Comparison of ENCODE assay signal across 9 cellular contexts in the genomic region with DNA sequence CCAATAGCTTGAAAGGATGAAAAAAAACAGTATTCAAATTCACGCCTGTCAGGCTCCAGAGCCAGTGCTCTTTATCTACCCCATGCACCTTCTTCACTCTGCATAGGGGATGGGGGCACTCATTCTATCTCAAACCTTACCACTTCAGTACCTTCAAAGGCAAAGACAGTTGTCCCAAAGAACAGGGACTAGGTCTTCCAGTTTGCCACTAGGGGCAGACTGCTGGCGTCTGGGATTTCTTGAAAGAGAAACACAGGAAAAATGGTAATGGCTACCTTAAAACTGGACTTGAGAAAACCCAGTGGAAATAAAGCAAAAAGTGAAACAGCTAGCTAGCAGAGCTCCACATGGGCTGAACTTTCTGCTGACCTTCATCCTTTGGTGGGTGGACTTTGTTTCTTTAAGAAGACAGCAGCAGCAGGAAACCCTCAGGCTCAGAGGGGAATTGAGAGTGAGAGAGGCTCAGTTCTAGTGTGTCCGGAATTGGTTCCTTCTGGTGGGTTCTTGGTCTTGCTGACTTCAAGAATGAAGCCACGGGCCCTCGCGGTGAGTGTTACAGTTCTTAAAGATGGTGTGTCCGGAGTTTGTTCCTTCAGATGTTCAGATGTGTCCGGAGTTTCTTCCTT. TPM values are rescaled to one million over a fixed set of nuclear protein-coding genes. Genes with fewer than 3 reads are reported as not detected.
DNase-seq lines count a peak whose midpoint lies in the region; ATAC-seq and TF ChIP-seq lines count a peak whose summit lies in the region.
"Had no signal": no experiment of that assay in that cellular context is flagged by ENCODE, and none has a peak within 500 bp of the region (broad histone marks: within the 10 kb centered on the region; RNA-seq: fewer than 3 reads in every experiment).

No MANE protein-coding gene starts in this region.

- peaks cover 0 to 2% of the 10 kb centered on the region in 2 donors for H3K4me1 ChIP-seq in neuronal stem cell (ENCODE audit: control insufficient read depth in 2 of 2, insufficient read depth in 1 of 2, low read depth in 1 of 2, low read length in 2 of 2)

- H3K4me3 ChIP-seq in GM12865 (ENCODE audit: low read depth, low read length) (no peak overlapping the region), LNCaP clone FGC (ENCODE audit: low read depth, low read length) (no peak overlapping the region), neuronal stem cell (ENCODE audit: low read length in 2 of 2) (no peak overlapping the region)
- H3K4me3 ChIP-seq: SK-N-MC had no signal

- no peak for DNase-seq in GM12865 (ENCODE audit: low read depth)
- no peak for DNase-seq in LNCaP clone FGC (ENCODE audit: low read depth)
- DNase-seq in T47D (ENCODE audit: low read depth in 1 of 2, low spot score in 1 of 2) = peak; percentile 47 to 68
- no peak for DNase-seq in neuronal stem cell (ENCODE audit: low spot score)
- DNase-seq in T-helper 2 cell = no peak
- DNase-seq in glomerular visceral epithelial cell (ENCODE audit: extremely low spot score) = no peak

- no peak overlapping the region for H2BK120ac ChIP-seq in neuronal stem cell (ENCODE audit: low read depth, low read length)

- H2BK15ac ChIP-seq in neuronal stem cell (ENCODE audit: low read length) = no peak overlapping the region

- H3K79me1 ChIP-seq in neuronal stem cell (ENCODE audit: low read depth, low read length) = no peaks in the 10 kb centered on the region

- no peak overlapping the region for H3K18ac ChIP-seq in neuronal stem cell (ENCODE audit: low read length)

- no peak overlapping the region for H2BK5ac ChIP-seq in neuronal stem cell (ENCODE audit: low read length)

- H3K36me3 ChIP-seq in neuronal stem cell (replicated peaks in 1 of 2; ENCODE audit: control insufficient read depth in 2 of 2, insufficient read depth in 2 of 2, low read length in 2 of 2) = no peaks in the 10 kb centered on the region

- no peak overlapping the region for H3K4ac ChIP-seq in neuronal stem cell (ENCODE audit: low read length)

- H3K27me3 ChIP-seq in neuronal stem cell (ENCODE audit: control insufficient read depth in 3 of 3, insufficient read depth in 3 of 3, low read depth in 1 of 3, low read length in 3 of 3) = no peaks in the 10 kb centered on the region

- no peaks in the 10 kb centered on the region for H3K9me3 ChIP-seq in neuronal stem cell (replicated peaks in 1 of 2; ENCODE audit: control insufficient read depth in 2 of 2, insufficient read depth in 1 of 2, low read depth in 1 of 2, low read length in 2 of 2)

- no peak overlapping the region for H3K23ac ChIP-seq in neuronal stem cell (ENCODE audit: low read depth, low read length, poor library complexity)

- no peak overlapping the region for H3K14ac ChIP-seq in neuronal stem cell (ENCODE audit: low read length)

- ATAC-seq in HG02840 (IDR thresholded peaks at IDR 0.05; ENCODE audit: low FRiP score, unreplicated experiment) (no peak), HG03457 (IDR thresholded peaks at IDR 0.05; ENCODE audit: unreplicated experiment) (no peak)

- TF ChIP-seq CTCF in GM12865 (IDR thresholded peaks at IDR 0.05; ENCODE audit: insufficient read depth, low read depth, low read length, missing control alignments) = peak; percentile 29
- TF ChIP-seq CTCF in LNCaP clone FGC (IDR thresholded peaks at IDR 0.05; ENCODE audit: control insufficient read depth, extremely low read depth, insufficient read depth) = peak; percentile 56

- no peak overlapping the region for H4K91ac ChIP-seq in neuronal stem cell (ENCODE audit: low read depth, low read length, poor library complexity)

- no peak overlapping the region for H3K4me2 ChIP-seq in neuronal stem cell (ENCODE audit: insufficient read depth, low read length, poor library complexity, severe bottlenecking)

- H2AK5ac ChIP-seq in neuronal stem cell (ENCODE audit: low read depth, low read length) = no peak overlapping the region

- H2AFZ ChIP-seq in neuronal stem cell (ENCODE audit: low read length) = peak overlapping the region; percentile 47

- no peak overlapping the region for H2BK12ac ChIP-seq in neuronal stem cell (ENCODE audit: low read length)

- H3K9ac ChIP-seq in neuronal stem cell (ENCODE audit: low read depth, low read length, poor library complexity) = no peak overlapping the region

- WGBS in neuronal stem cell (ENCODE audit: extremely low coverage in 2 of 2, insufficient read length in 2 of 2, insufficient replicate concordance in 1 of 2), 2 donors = no CpG with 5 or more reads among the region's 8 CpGs

- H3K27ac ChIP-seq in neuronal stem cell (replicated peaks; ENCODE audit: low read length) = no peak overlapping the region
- H3K27ac ChIP-seq: SK-N-MC had no signal

- in situ Hi-C loops in T47D (cut with HindIII; ENCODE audit: low pct_unique_long_range_greater_than_20kb, low sequenced_read_pairs) = no loop called here

- H4K8ac ChIP-seq in neuronal stem cell (ENCODE audit: low read depth, low read length) = no peak overlapping the region

RNA-seq across cellular contexts. Expression of a gene that starts 41.0 kb away (rescaled TPM):
- 6.4 TPM for polyA plus RNA-seq in neuronal stem cell (2013, experiment 1 of 2)
- polyA plus RNA-seq in neuronal stem cell (2013, experiment 2 of 2) = 5.5 TPM

RNA-seq across cellular contexts. Expression of a gene that starts 59.1 kb away (rescaled TPM):
- polyA plus RNA-seq in neuronal stem cell (2013, experiment 1 of 2) = not detected
- polyA plus RNA-seq in neuronal stem cell (2013, experiment 2 of 2) = not detected

Comparison
In these comparisons a context has a peak if more than half of its experiments do, and no peak if none do; other contexts are left out.
1. DNase-seq: peak in T47D (2 of 2); none in GM12865 (single experiment), LNCaP clone FGC (single experiment), neuronal stem cell (single experiment), T-helper 2 cell (0 of 5) and glomerular visceral epithelial cell (single experiment).